Comparison of ENCODE assay signal across 24 cellular contexts in genomic region chr10:75696536-75696935, GRCh38.
DNase-seq lines count a peak whose midpoint lies in the region; ATAC-seq and TF ChIP-seq lines count a peak whose summit lies in the region.
"Had no signal": no experiment of that assay in that cellular context is flagged by ENCODE, and none has a peak within 500 bp of the region (broad histone marks: within the 10 kb centered on the region; RNA-seq: fewer than 3 reads in every experiment).

No MANE protein-coding gene starts in this region.

- H3K27me3 Mint-ChIP-seq in CD4-positive, alpha-beta T cell: peaks cover 13% of the 10 kb centered on the region

- TF ChIP-seq CTCF in CD4-positive, alpha-beta T cell (IDR thresholded peaks at IDR 0.05): no peak
- TF ChIP-seq CTCF in RWPE1 (conservative IDR thresholded peaks at IDR 0.05; ENCODE audit: low read depth): no peak

- no peaks in the 10 kb centered on the region for H3K9me3 Mint-ChIP-seq in CD4-positive, alpha-beta T cell
- H3K9me3 Mint-ChIP-seq: T-helper 2 cell treated with Interferon-gamma antibody and Interleukin-4, amounts not matched to agents 5 μg/mL and 100 μg/mL, for 36 hours had no signal

- H3K9me3 ChIP-seq in CD4-positive, alpha-beta T cell (ENCODE audit: control insufficient read depth, low read length): no peaks in the 10 kb centered on the region
- H3K9me3 ChIP-seq: HAP-1 had no signal

- H3K4me1 Mint-ChIP-seq in CD4-positive, alpha-beta T cell (ENCODE audit: low read depth): no peaks in the 10 kb centered on the region
- H3K4me1 Mint-ChIP-seq: T-cell had no signal

- no peak overlapping the region for H3K27ac ChIP-seq in CD4-positive, alpha-beta T cell (ENCODE audit: low read depth, low read length)
- no peak overlapping the region for H3K27ac ChIP-seq in RWPE1
- H3K27ac ChIP-seq: 22Rv1, C4-2B, GM23248, SK-N-MC had no signal

- no peak for ATAC-seq in CD4-positive, alpha-beta T cell (ENCODE audit: poor library complexity)
- ATAC-seq in GM19023 (IDR thresholded peaks at IDR 0.05; ENCODE audit: unreplicated experiment): no peak
- ATAC-seq: Panc1, Right ventricle myocardium inferior, T-cell had no signal

- no peaks in the 10 kb centered on the region for H3K36me3 Mint-ChIP-seq in CD4-positive, alpha-beta T cell (ENCODE audit: low read depth)
- H3K36me3 Mint-ChIP-seq: T-cell had no signal

- intact Hi-C loops in CD4-positive, alpha-beta T cell (cut with DNase I, micrococcal nuclease): no loop called here

- POLR2A ChIA-PET in CD4-positive, alpha-beta T cell (lab: Charles Lee): no interaction called here
- POLR2A ChIA-PET in RWPE1 (lab: Yijun Ruan, JAX; ENCODE audit: low non-redundant PET): no interaction called here

- no peak overlapping the region for H3K27ac Mint-ChIP-seq in CD4-positive, alpha-beta T cell
- H3K27ac Mint-ChIP-seq: T-cell; T-helper 2 cell treated with Interferon-gamma antibody and Interleukin-4, amounts not matched to agents 5 μg/mL and 100 μg/mL, for 36 hours had no signal

- CTCF ChIA-PET in CD4-positive, alpha-beta T cell (lab: Charles Lee): no interaction called here
- CTCF ChIA-PET in RWPE1 (lab: Yijun Ruan, JAX): no interaction called here

- H3K4me3 Mint-ChIP-seq in CD4-positive, alpha-beta T cell: no peak overlapping the region
- H3K4me3 Mint-ChIP-seq: T-cell; T-helper 2 cell treated with Interferon-gamma antibody and Interleukin-4, amounts not matched to agents 5 μg/mL and 100 μg/mL, for 36 hours had no signal

- DNase-seq in Ammon's horn (ENCODE audit: low spot score): peak; percentile 35
- peak; percentile 77 for DNase-seq in MV-4-11 (lab: John Stamatoyannopoulos, UW)
- peak; percentile 10 for DNase-seq in SIG-M5 (lab: John Stamatoyannopoulos, UW)
- DNase-seq in medulla oblongata (ENCODE audit: extremely low spot score): peak; percentile 56
- no peak for DNase-seq in RKO (ENCODE audit: low spot score)
- no peak for DNase-seq in CD4-positive, alpha-beta T cell
- no peak for DNase-seq in RWPE1 (ENCODE audit: low spot score)
- DNase-seq: EL, GM23248, KG1, NCI-H1048, NCI-H1417 treated with DMSO at 0.1 percent for 48 hours, NCI-H187, NCI-H446 treated with DMSO at 0.1 percent for 48 hours, NCI-H526 treated with DMSO at 0.1 percent for 48 hours, T-cell had no signal

- H3K27me3 ChIP-seq in CD4-positive, alpha-beta T cell (ENCODE audit: control insufficient read depth, insufficient read depth, low read length): no peaks in the 10 kb centered on the region

Comparison
In these comparisons a context has a peak if more than half of its experiments do, and no peak if none do; other contexts are left out.
1. DNase-seq: peak in Ammon's horn (single experiment), MV-4-11 (single experiment), SIG-M5 (single experiment) and medulla oblongata (single experiment); none in RKO (single experiment), CD4-positive, alpha-beta T cell (0 of 10) and RWPE1 (single experiment).